In the genomic region with DNA sequence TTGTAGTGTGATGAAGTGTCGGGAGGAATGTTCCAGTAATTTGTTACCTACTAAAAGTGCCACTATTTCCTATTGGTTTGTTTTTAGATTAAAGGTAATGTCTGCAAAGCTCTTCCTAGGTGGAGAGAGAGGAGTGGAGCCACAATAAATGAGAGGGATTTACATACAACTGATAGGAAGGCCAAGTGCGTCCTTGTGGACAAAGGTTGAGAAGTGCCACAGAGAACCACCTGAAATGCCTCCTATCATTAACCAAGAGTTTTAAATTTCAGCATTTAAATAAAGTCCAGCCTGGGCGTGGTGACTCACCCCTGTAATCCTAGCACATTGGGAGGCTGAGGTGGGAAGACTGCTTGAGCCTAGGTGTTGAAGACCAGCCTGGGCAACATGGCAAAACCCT, we compare ENCODE assay signal across 15 cellular contexts. TPM values are rescaled to one million over a fixed set of nuclear protein-coding genes. Genes with fewer than 3 reads are reported as not detected.
DNase-seq lines count a peak whose midpoint lies in the region; ATAC-seq, FAIRE-seq and TF ChIP-seq lines count a peak whose summit lies in the region.
"Had no signal": no experiment of that assay in that cellular context is flagged by ENCODE, and none has a peak within 500 bp of the region (broad histone marks: within the 10 kb centered on the region; RNA-seq: fewer than 3 reads in every experiment).

No MANE protein-coding gene starts in this region.

- WGBS in A549 (ENCODE audit: missing lambda C conversion rate) = 87% methylated on average over 3 of the region's 3 CpGs

- H3K4me2 ChIP-seq in A549 = no peak overlapping the region

- peaks cover 16% of the 10 kb centered on the region for H3K36me3 Mint-ChIP-seq in CD4-positive, alpha-beta T cell (ENCODE audit: low read depth)
- no peaks in the 10 kb centered on the region for H3K36me3 Mint-ChIP-seq in nephron (ENCODE audit: low read depth)

- intact Hi-C loops in CD4-positive, alpha-beta T cell (cut with DNase I, micrococcal nuclease) = loop anchor here in 1 of 2 experiments (5.0 kb wide), 3 partner anchors 85 to 1195 kb away; a partner anchor contains a TSS
- intact Hi-C loops in left ventricle myocardium superior (cut with micrococcal nuclease) = no loop called here

- no peaks in the 10 kb centered on the region for H3K9me3 Mint-ChIP-seq in CD4-positive, alpha-beta T cell
- peaks cover 5% of the 10 kb centered on the region for H3K9me3 Mint-ChIP-seq in nephron

- no peak for TF ChIP-seq POLR2A in A549 (IDR thresholded peaks at IDR 0.05; ENCODE audit: low read length)

- CTCF ChIA-PET in A549 (lab: Yijun Ruan, JAX) = interaction anchor here (0.6 to 1.3 kb wide), 4 partner anchors 18 to 91 kb away, joined by 3 to 6 read pairs (median 3); no protein-coding TSS in a partner anchor
- CTCF ChIA-PET in CD4-positive, alpha-beta T cell (lab: Charles Lee) = no interaction called here

- no peak overlapping the region for H3K27ac Mint-ChIP-seq in CD4-positive, alpha-beta T cell
- H3K27ac Mint-ChIP-seq in nephron = no peak overlapping the region
- H3K27ac Mint-ChIP-seq: H9 had no signal

- POLR2A ChIA-PET in A549 (lab: Yijun Ruan, JAX) = no interaction called here
- POLR2A ChIA-PET in CD4-positive, alpha-beta T cell (lab: Charles Lee) = no interaction called here

- peaks cover 14% of the 10 kb centered on the region; the same call in 2 of the 3 replicates for H3K4me1 ChIP-seq in A549
- peaks cover 0 to 14% of the 10 kb centered on the region in 2 donors for H3K4me1 ChIP-seq in right atrium auricular region

- H3K27ac ChIP-seq in A549 (no peak overlapping the region), right atrium auricular region (no peak overlapping the region)
- no peak overlapping the region for H3K27ac ChIP-seq in CD4-positive, alpha-beta T cell (ENCODE audit: low read depth, low read length)
- H3K27ac ChIP-seq: C4-2B had no signal

- no peak for TF ChIP-seq RAD21 in A549 (conservative IDR thresholded peaks at IDR 0.05 in 1 of 2, IDR thresholded peaks at IDR 0.05 in 1 of 2)

- H3K36me3 ChIP-seq in right atrium auricular region = no peaks in the 10 kb centered on the region

- no peak for TF ChIP-seq CTCF in A549 (IDR thresholded peaks at IDR 0.05)
- no peak for TF ChIP-seq CTCF in CD4-positive, alpha-beta T cell (IDR thresholded peaks at IDR 0.05)
- no peak for TF ChIP-seq CTCF in nephron (IDR thresholded peaks at IDR 0.05; ENCODE audit: unreplicated experiment in 3 of 3)
- no peak for TF ChIP-seq CTCF in right atrium auricular region (IDR thresholded peaks at IDR 0.05)

- H3K9me3 ChIP-seq in A549 = no peaks in the 10 kb centered on the region
- H3K9me3 ChIP-seq in CD4-positive, alpha-beta T cell (ENCODE audit: control insufficient read depth, low read length) = no peaks in the 10 kb centered on the region
- H3K9me3 ChIP-seq in right atrium auricular region = no peaks in the 10 kb centered on the region
- H3K9me3 ChIP-seq: BE2C, Caco-2 had no signal

- no peak for DNase-seq in A549 (ENCODE audit: low read depth in 1 of 2, low spot score in 1 of 2)
- no peak for DNase-seq in CD4-positive, alpha-beta T cell
- DNase-seq in NCI-H69 (lab: John Stamatoyannopoulos, UW) = peak; percentile 11
- DNase-seq in stimulated activated CD4-positive, alpha-beta T cell treated with anti-CD3 and anti-CD28 coated beads, Interleukin-4, amount 100 ng/mL, for 24 hours = no peak
- DNase-seq in left ventricle myocardium superior = no peak
- DNase-seq in right atrium auricular region (ENCODE audit: low spot score) = no peak
- DNase-seq in HuH-7 (ENCODE audit: low spot score) = no peak
- DNase-seq: BE2C; Caco-2; CD8-positive, alpha-beta memory T cell; DND-41; H9 had no signal

- H3K27me3 Mint-ChIP-seq in CD4-positive, alpha-beta T cell = no peaks in the 10 kb centered on the region
- H3K27me3 Mint-ChIP-seq in nephron (ENCODE audit: low read depth) = no peaks in the 10 kb centered on the region

- H3K4me3 Mint-ChIP-seq in CD4-positive, alpha-beta T cell = peak overlapping the region; percentile 74
- H3K4me3 Mint-ChIP-seq in nephron = peak overlapping the region; percentile 31 to 49 (median 42)
- H3K4me3 Mint-ChIP-seq: H9 had no signal

- no peak overlapping the region for H3K4me3 ChIP-seq in A549
- no peak overlapping the region for H3K4me3 ChIP-seq in right atrium auricular region

- H3K4me1 Mint-ChIP-seq in CD4-positive, alpha-beta T cell (ENCODE audit: low read depth) = peaks cover 20% of the 10 kb centered on the region
- H3K4me1 Mint-ChIP-seq in nephron = peaks cover 7% of the 10 kb centered on the region

- ATAC-seq in A549 (no peak), left ventricle myocardium superior (no peak)
- no peak for ATAC-seq in CD4-positive, alpha-beta T cell (ENCODE audit: poor library complexity)

- no peak for FAIRE-seq in A549 (lab: Jason Lieb, UNC)
- FAIRE-seq: GM18507 had no signal

- no peak for TF ChIP-seq EP300 in A549 (IDR thresholded peaks at IDR 0.05)

- H3K27me3 ChIP-seq in CD4-positive, alpha-beta T cell (ENCODE audit: control insufficient read depth, insufficient read depth, low read length) = no peaks in the 10 kb centered on the region
- no peaks in the 10 kb centered on the region for H3K27me3 ChIP-seq in right atrium auricular region
- H3K27me3 ChIP-seq: BE2C had no signal

TF ChIP-seq in A549, 52 proteins besides CTCF, POLR2A, EP300 and RAD21:
- TF ChIP-seq RNF2 (IDR thresholded peaks at IDR 0.05; ENCODE audit: borderline replicate concordance, low read depth) = no peak
- no peak for TF ChIP-seq MYC (IDR thresholded peaks at IDR 0.05; ENCODE audit: borderline replicate concordance, low read length)
- TF ChIP-seq FOSL2 (IDR thresholded peaks at IDR 0.05) = no peak
- TF ChIP-seq FOSL2 (CRISPR knock-in tag; IDR thresholded peaks at IDR 0.05) = peak; percentile 19; the same call in 1 of the 2 replicates
- TF ChIP-seq, protein P1, sequence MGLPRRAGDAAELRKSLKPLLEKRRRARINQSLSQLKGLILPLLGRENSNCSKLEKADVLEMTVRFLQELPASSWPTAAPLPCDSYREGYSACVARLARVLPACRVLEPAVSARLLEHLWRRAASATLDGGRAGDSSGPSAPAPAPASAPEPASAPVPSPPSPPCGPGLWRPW (IDR thresholded peaks at IDR 0.05) = no peak
- no peak for TF ChIP-seq KDM5A (IDR thresholded peaks at IDR 0.05)
- no peak for TF ChIP-seq NFE2L2 (conservative IDR thresholded peaks at IDR 0.05; ENCODE audit: low read length)

RNA-seq across cellular contexts. Expression of a gene that starts 2.5 kb away (rescaled TPM):
- polyA plus RNA-seq in A549 (2011; rRNA removed) = 99.4 and 149 TPM in 2 replicates
- 35.3 and 41.6 TPM in 2 replicates for polyA plus RNA-seq in A549 (2012; cell fraction: cytosol; rRNA removed)
- 30.4 and 68.7 TPM in 2 replicates for polyA plus RNA-seq in A549 (2012; cell fraction: nucleus; rRNA removed)
- 174 to 187 TPM (median 174 TPM) in 3 replicates for polyA plus RNA-seq in A549 (2017; fragmentation: RNase III; extraction: RNeasy Plus Mini Kit Qiagen cat#74134 plus additional on column Dnase treatment)
- 19.7 and 24.8 TPM in 2 replicates for polyA minus RNA-seq in A549 (2011; rRNA and poly(A)+ RNA removed)
- total RNA-seq in CD4-positive, alpha-beta T cell = 10 to 100 TPM; 51.5 to 55.8 TPM
- 61.0 TPM for total RNA-seq in left ventricle myocardium superior
- total RNA-seq in right atrium auricular region = 10 to 100 TPM; 61.6 to 63.5 TPM
